In the genomic region with DNA sequence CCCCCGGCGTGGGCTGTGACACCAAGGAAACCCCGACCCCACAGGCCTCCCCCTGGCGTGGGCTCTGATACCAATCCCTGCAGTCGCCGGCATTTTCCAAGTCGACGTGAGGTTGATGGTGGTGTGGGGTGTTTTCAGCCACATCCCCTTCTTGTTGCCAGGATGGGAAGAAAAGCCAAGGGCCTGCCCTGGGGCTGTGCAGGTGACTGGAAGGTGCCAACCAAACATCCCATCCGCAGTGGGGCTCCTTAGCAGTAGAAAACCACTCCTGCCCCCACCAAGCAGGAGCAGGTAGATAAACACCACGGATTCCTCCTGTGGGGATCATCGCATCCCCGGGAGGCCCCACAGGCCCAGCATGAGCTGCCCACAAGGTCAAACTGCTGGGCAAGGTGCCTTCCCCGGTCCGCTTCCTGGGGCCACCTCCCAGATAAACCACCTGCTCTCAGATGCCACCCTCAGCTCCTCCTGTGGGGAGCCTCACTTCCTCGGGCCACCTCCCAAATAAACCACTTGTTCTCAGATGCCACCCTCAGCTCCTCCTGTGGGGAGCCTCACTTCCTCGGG, we compare ENCODE assay signal across 22 cellular contexts.
"Had no signal": no experiment of that assay in that cellular context is flagged by ENCODE, and none has a peak within 500 bp of the region (broad histone marks: within the 10 kb centered on the region; RNA-seq: fewer than 3 reads in every experiment).

No MANE protein-coding gene starts in this region.

- H3K4me3 ChIP-seq: esophagus muscularis mucosa, gastrocnemius medialis, heart right ventricle, mucosa of descending colon, neural progenitor cell, prostate gland, smooth muscle cell, tibial artery, upper lobe of left lung, uterus had no signal

- H3K4me1 Mint-ChIP-seq: stimulated activated effector memory CD8-positive, alpha-beta T cell treated with anti-CD3 and anti-CD28 coated beads, Interleukin-12 subunit alpha, Interleukin-12 subunit beta, amount 100 ng/mL, for 72 hours had no signal

- H3K4me2 ChIP-seq: neural progenitor cell, smooth muscle cell had no signal

- H3K27ac ChIP-seq: epithelial cell of prostate, esophagus muscularis mucosa, gastrocnemius medialis, heart right ventricle, neural progenitor cell, parathyroid adenoma, prostate gland, tibial artery, upper lobe of left lung, uterus had no signal

- H3K36me3 ChIP-seq: esophagus muscularis mucosa, gastrocnemius medialis, heart right ventricle, neural progenitor cell, prostate gland, tibial artery, upper lobe of left lung, uterus had no signal

- H3K27me3 ChIP-seq: esophagus muscularis mucosa, gastrocnemius medialis, neural progenitor cell, upper lobe of left lung, uterus had no signal

- H3K36me3 Mint-ChIP-seq: naive thymus-derived CD8-positive, alpha-beta T cell; stimulated activated effector memory CD8-positive, alpha-beta T cell treated with anti-CD3 and anti-CD28 coated beads, Interleukin-12 subunit alpha, Interleukin-12 subunit beta, amount 100 ng/mL, for 72 hours had no signal

- H2AFZ ChIP-seq: neural progenitor cell, parathyroid adenoma had no signal

- H3K4me1 ChIP-seq: gastrocnemius medialis, heart right ventricle, neural progenitor cell, parathyroid adenoma, prostate gland, upper lobe of left lung, uterus had no signal

- H3K9ac ChIP-seq: neural progenitor cell, parathyroid adenoma had no signal

- H3K9me3 ChIP-seq: esophagus muscularis mucosa, gastrocnemius medialis, heart right ventricle, mucosa of descending colon, prostate gland, tibial artery, upper lobe of left lung, uterus had no signal

- DNase-seq: effector memory CD4-positive, alpha-beta T cell; gastrocnemius medialis; heart right ventricle; hypothalamus; kidney glomerular epithelial cell; mesendoderm; naive thymus-derived CD8-positive, alpha-beta T cell; occipital lobe; stimulated activated CD4-positive, alpha-beta T cell treated with anti-CD3 and anti-CD28 coated beads, Interleukin-2, amount 100 ng/mL, for 48 hours; stimulated activated CD8-positive, alpha-beta memory T cell treated with anti-CD3 and anti-CD28 coated beads, Interleukin-4, amount 100 ng/mL, for 48 hours; stimulated activated naive CD8-positive, alpha-beta T cell treated with anti-CD3 and anti-CD28 coated beads, Interleukin-15, Interleukin-2, amounts not matched to agents 100 U/mL and 50 U/mL, for 24 hours; uterus had no signal

- H3K9me3 Mint-ChIP-seq: stimulated activated effector memory CD8-positive, alpha-beta T cell treated with anti-CD3 and anti-CD28 coated beads, Interleukin-12 subunit alpha, Interleukin-12 subunit beta, amount 100 ng/mL, for 72 hours had no signal

- H3K4me3 Mint-ChIP-seq: naive thymus-derived CD8-positive, alpha-beta T cell; neural progenitor cell; stimulated activated effector memory CD8-positive, alpha-beta T cell treated with anti-CD3 and anti-CD28 coated beads, Interleukin-12 subunit alpha, Interleukin-12 subunit beta, amount 100 ng/mL, for 72 hours had no signal

- H3K27ac Mint-ChIP-seq: naive thymus-derived CD8-positive, alpha-beta T cell; neural progenitor cell; stimulated activated effector memory CD8-positive, alpha-beta T cell treated with anti-CD3 and anti-CD28 coated beads, Interleukin-12 subunit alpha, Interleukin-12 subunit beta, amount 100 ng/mL, for 72 hours had no signal

- ATAC-seq: gastrocnemius medialis; mucosa of descending colon; naive thymus-derived CD8-positive, alpha-beta T cell; stimulated activated effector memory CD8-positive, alpha-beta T cell treated with anti-CD3 and anti-CD28 coated beads, Interleukin-12 subunit alpha, Interleukin-12 subunit beta, amount 100 ng/mL, for 72 hours; stimulated activated naive CD8-positive, alpha-beta T cell treated with anti-CD3 and anti-CD28 coated beads, Interleukin-15, Interleukin-2, amounts not matched to agents 100 U/mL and 50 U/mL, for 24 hours had no signal
